Comparison of ENCODE assay signal across 6 cellular contexts in the genomic region with DNA sequence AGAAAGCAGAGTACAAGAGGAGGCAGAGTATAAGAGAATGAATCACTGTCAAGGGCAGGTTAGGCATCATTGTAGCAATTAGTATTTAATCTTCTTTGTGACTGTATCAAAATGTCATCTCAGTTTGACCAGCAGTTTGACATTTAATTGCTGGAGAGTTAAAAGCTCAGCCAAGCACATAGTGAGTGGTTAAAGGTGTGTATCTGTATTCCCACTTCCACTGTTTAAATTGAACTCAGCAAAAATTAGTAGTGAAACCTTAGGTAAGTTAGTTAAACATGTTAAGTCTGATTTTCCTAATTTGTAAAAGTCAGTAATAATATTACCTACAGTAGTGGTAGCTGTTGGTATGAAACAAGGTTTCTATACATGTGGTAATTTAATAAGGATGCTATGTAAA.
"Had no signal": no experiment of that assay in that cellular context is flagged by ENCODE, and none has a peak within 500 bp of the region (broad histone marks: within the 10 kb centered on the region; RNA-seq: fewer than 3 reads in every experiment).

No MANE protein-coding gene starts in this region.

- DNase-seq: GDM1, GF-D8 had no signal

- FAIRE-seq: GM12891, GM12892, GM18507, GM19239 had no signal
